In genomic region chr10:34853357-34853756, GRCh38 we compare ENCODE assay signal across 4 cellular contexts.
"Had no signal": no experiment of that assay in that cellular context is flagged by ENCODE, and none has a peak within 500 bp of the region (broad histone marks: within the 10 kb centered on the region; RNA-seq: fewer than 3 reads in every experiment).

No MANE protein-coding gene starts in this region.

- DNase-seq: H9, HCEC 1CT, IMR-90 had no signal

- H3K4me2 ChIP-seq: GM23338 had no signal

- H3K4me3 ChIP-seq: GM23338 had no signal

- ATAC-seq: GM23338 had no signal
